13 cellular contexts compared by ENCODE assay signal in the genomic region with DNA sequence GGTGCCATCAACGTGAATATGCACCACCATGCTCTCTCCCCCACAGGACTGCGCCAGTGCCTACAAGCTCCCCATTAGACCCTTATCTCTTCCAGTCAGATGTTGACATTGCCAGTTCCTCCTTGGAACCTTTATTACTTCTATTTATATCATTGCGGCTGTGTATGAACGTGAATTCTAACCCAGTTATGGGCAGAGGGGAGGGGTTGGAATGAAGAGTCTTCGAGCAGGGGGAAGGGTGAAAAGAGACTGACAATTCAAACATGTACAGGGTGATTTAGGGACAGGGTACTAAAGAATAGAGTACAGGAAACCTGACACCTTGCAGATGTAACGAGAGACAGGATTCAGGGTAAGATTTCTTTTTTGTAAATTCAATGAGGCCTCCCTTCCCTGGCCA. TPM values are rescaled to one million over a fixed set of nuclear protein-coding genes. Genes with fewer than 3 reads are reported as not detected.
DNase-seq lines count a peak whose midpoint lies in the region; ATAC-seq and TF ChIP-seq lines count a peak whose summit lies in the region.
"Had no signal": no experiment of that assay in that cellular context is flagged by ENCODE, and none has a peak within 500 bp of the region (broad histone marks: within the 10 kb centered on the region; RNA-seq: fewer than 3 reads in every experiment).

No MANE protein-coding gene starts in this region.

- H3K4me1 ChIP-seq in HAP-1: peaks cover 68% of the 10 kb centered on the region
- H3K4me1 ChIP-seq: left lung had no signal

- CTCF ChIA-PET in Calu3 (lab: Charles Lee): no interaction called here

- no peaks in the 10 kb centered on the region for H3K36me3 Mint-ChIP-seq in Calu3 (ENCODE audit: insufficient read depth, unreplicated experiment)
- H3K36me3 Mint-ChIP-seq in natural killer cell: no peaks in the 10 kb centered on the region
- H3K36me3 Mint-ChIP-seq: naive B cell had no signal

- no TSS peak for BruUV-seq in Calu3 (replicated peaks; lab: Mats Ljungman, UMichigan)

- no peaks in the 10 kb centered on the region for H3K27me3 ChIP-seq in HAP-1 (ENCODE audit: low read depth)
- H3K27me3 ChIP-seq: left lung had no signal

- no peaks in the 10 kb centered on the region for H3K36me3 ChIP-seq in HAP-1 (replicated peaks)
- H3K36me3 ChIP-seq: left lung had no signal

- no peak overlapping the region for H3K4me3 Mint-ChIP-seq in Calu3 (ENCODE audit: low read depth, unreplicated experiment)
- H3K4me3 Mint-ChIP-seq in natural killer cell: no peak overlapping the region
- H3K4me3 Mint-ChIP-seq: activated CD4-positive, alpha-beta T cell treated with anti-CD3 and anti-CD28 coated beads for 36 hours; naive B cell had no signal

- no peak overlapping the region for H3K4me3 ChIP-seq in HAP-1
- H3K4me3 ChIP-seq: left lung had no signal

- intact Hi-C loops in Calu3 (cut with micrococcal nuclease; ENCODE audit: unreplicated experiment): no loop called here
- intact Hi-C loops in natural killer cell (cut with micrococcal nuclease): loop anchor here (10.0 kb wide), 1 partner anchor 46 kb away; a partner anchor contains a TSS

- in situ Hi-C loops in HAP-1 (cut with MboI; ENCODE audit: low sequenced_read_pairs): loop anchor here (10.0 kb wide), 1 partner anchor 46 kb away; a partner anchor contains a TSS

- no peak for ATAC-seq in natural killer cell
- ATAC-seq: activated CD4-positive, alpha-beta T cell treated with anti-CD3 and anti-CD28 coated beads for 36 hours; left lung had no signal

- no peak overlapping the region for H3K27ac Mint-ChIP-seq in Calu3 (ENCODE audit: unreplicated experiment)
- H3K27ac Mint-ChIP-seq in natural killer cell: no peak overlapping the region
- H3K27ac Mint-ChIP-seq: activated CD4-positive, alpha-beta T cell treated with anti-CD3 and anti-CD28 coated beads for 36 hours had no signal

- peaks cover 53% of the 10 kb centered on the region for H3K27me3 Mint-ChIP-seq in Calu3 (ENCODE audit: unreplicated experiment)
- no peaks in the 10 kb centered on the region for H3K27me3 Mint-ChIP-seq in natural killer cell (ENCODE audit: low read depth in 2 of 2)
- H3K27me3 Mint-ChIP-seq: activated CD4-positive, alpha-beta T cell treated with anti-CD3 and anti-CD28 coated beads for 36 hours had no signal

- DNase-seq in HAP-1 (ENCODE audit: low spot score in 2 of 2) (peak; percentile 77 to 99), NCI-H187 (lab: John Stamatoyannopoulos, UW) (peak; percentile 31 to 48), UCSD-AML1 (lab: John Stamatoyannopoulos, UW; ENCODE audit: unreplicated experiment) (peak; percentile 50), left kidney (ENCODE audit: low read depth, low spot score) (peak; percentile 86), Calu3 (no peak), COLO829 (ENCODE audit: low spot score) (no peak), natural killer cell (no peak)
- DNase-seq: activated CD4-positive, alpha-beta T cell treated with anti-CD3 and anti-CD28 coated beads for 36 hours; head of caudate nucleus; left lung; naive B cell; NK-92 treated with Interleukin-12 subunit alpha and Interleukin-12 subunit beta, amount 100 ng/mL, for 24 hours had no signal

- TF ChIP-seq CTCF in Calu3 (IDR thresholded peaks at IDR 0.05; ENCODE audit: unreplicated experiment): no peak
- no peak for TF ChIP-seq CTCF in natural killer cell (IDR thresholded peaks at IDR 0.05)

- H3K9me3 ChIP-seq in HAP-1: no peaks in the 10 kb centered on the region
- H3K9me3 ChIP-seq: left lung had no signal

- H3K4me1 Mint-ChIP-seq in Calu3 (ENCODE audit: low read depth, unreplicated experiment): peaks cover 8% of the 10 kb centered on the region
- H3K4me1 Mint-ChIP-seq in natural killer cell: peaks cover 14 to 16% of the 10 kb centered on the region in 2 donors

- H3K9me3 Mint-ChIP-seq in Calu3 (ENCODE audit: low read depth, unreplicated experiment): no peaks in the 10 kb centered on the region
- no peaks in the 10 kb centered on the region for H3K9me3 Mint-ChIP-seq in natural killer cell
- H3K9me3 Mint-ChIP-seq: naive B cell had no signal

RNA-seq across cellular contexts. Expression of a gene that starts 41.8 kb away (rescaled TPM):
- total RNA-seq in Calu3 (2022) (14.4 and 20.4 TPM in 2 replicates), natural killer cell (100 to 1,000 TPM; 121 to 182 (median 146) TPM)

RNA-seq across cellular contexts. Expression of a gene that starts 46.1 kb away (rescaled TPM):
- not detected in 2 replicates for total RNA-seq in Calu3 (2022)
- total RNA-seq in natural killer cell: not detected
- total RNA-seq: activated CD4-positive, alpha-beta T cell treated with anti-CD3 and anti-CD28 coated beads for 36 hours; left lung; renal cortical epithelial cell had no signal

Comparison
In these comparisons a context has a peak if more than half of its experiments do, and no peak if none do; other contexts are left out.
1. DNase-seq: peak in HAP-1 (2 of 2), NCI-H187 (2 of 2), UCSD-AML1 (single experiment) and left kidney (single experiment); none in Calu3 (single experiment), COLO829 (single experiment) and natural killer cell (single experiment).